Comparison of ENCODE assay signal across 8 cellular contexts in the genomic region with DNA sequence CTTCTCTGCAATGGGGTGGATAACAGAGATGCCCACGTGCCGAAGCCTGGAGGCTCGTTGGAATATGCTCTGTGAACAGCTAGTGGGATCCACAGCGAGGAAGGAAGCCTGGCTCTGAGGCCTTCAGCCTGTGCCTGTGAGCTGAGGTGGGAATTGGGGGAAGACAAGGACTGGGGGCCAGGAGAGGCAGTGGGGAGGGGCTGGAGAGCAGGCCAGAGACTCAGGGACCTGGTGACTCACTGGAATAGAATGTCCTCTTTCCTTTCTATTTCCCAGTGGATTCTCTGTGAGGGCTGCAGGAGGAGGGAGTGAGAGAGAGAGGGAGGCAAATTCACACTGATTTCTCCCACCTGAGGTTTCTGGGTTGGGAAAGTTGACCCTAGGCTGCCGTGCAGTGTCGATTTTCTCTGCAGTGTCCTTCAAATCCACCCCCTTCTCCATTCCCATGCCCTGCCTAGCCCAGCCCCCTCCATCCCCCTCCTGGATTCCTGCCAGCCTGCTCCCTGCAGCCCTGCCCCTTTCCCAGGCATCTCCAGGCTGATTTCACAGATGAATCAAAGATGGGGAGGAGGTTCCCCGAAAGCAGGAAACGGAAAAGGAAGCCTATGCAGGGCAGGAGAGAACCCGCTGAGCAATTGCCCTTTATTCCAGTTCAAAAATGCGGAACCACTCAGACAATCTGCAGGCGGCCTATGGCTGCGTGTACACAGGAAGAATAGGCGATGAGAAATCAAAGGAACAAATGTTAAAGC. TPM values are rescaled to one million over a fixed set of nuclear protein-coding genes. Genes with fewer than 3 reads are reported as not detected.
DNase-seq lines count a peak whose midpoint lies in the region; ATAC-seq and TF ChIP-seq lines count a peak whose summit lies in the region.

No MANE protein-coding gene starts in this region.

- H3K4me3 Mint-ChIP-seq in activated T-helper 17 cell treated with anti-CD3 and anti-CD28 coated beads, Interleukin-2, amount 50 U/mL, for 72 hours, result peak overlapping the region; percentile 21

- TF ChIP-seq POLR2A in heart left ventricle (IDR thresholded peaks at IDR 0.05), result peak in 1 of 2 donors; percentile 51

- H3K36me3 Mint-ChIP-seq in activated T-helper 17 cell treated with anti-CD3 and anti-CD28 coated beads, Interleukin-2, amount 50 U/mL, for 72 hours (ENCODE audit: low read depth), result no peaks in the 10 kb centered on the region

- peak overlapping the region; percentile 61 for H3K27ac Mint-ChIP-seq in activated T-helper 17 cell treated with anti-CD3 and anti-CD28 coated beads, Interleukin-2, amount 50 U/mL, for 72 hours

- H3K4me3 ChIP-seq in MG63, result peak overlapping the region; percentile 56
- peak overlapping the region in 9 of 12 donors; percentile 18 to 59 (median 53) for H3K4me3 ChIP-seq in heart left ventricle

- peaks cover 32% of the 10 kb centered on the region for H3K4me1 Mint-ChIP-seq in activated T-helper 17 cell treated with anti-CD3 and anti-CD28 coated beads, Interleukin-2, amount 50 U/mL, for 72 hours

- 27 to 43% (median 36%) methylated on average over 13 of the region's 13 CpGs for WGBS in heart left ventricle, 4 donors

- peak; percentile 16 for ATAC-seq in activated T-helper 17 cell treated with anti-CD3 and anti-CD28 coated beads, Interleukin-2, amount 50 U/mL, for 72 hours (replicated peaks)
- peak; percentile 62 to 70 (median 66) for ATAC-seq in heart left ventricle
- ATAC-seq in HG03354 (IDR thresholded peaks at IDR 0.05; ENCODE audit: poor library complexity, severe bottlenecking, unreplicated experiment), result no peak
- no peak for ATAC-seq in GM18867 (IDR thresholded peaks at IDR 0.05; ENCODE audit: unreplicated experiment)
- no peak for ATAC-seq in GM21526 (IDR thresholded peaks at IDR 0.05; ENCODE audit: low FRiP score, unreplicated experiment)

- H3K27me3 ChIP-seq in MG63 (no peaks in the 10 kb centered on the region), heart left ventricle (no peaks in the 10 kb centered on the region)

- peak; percentile 76 for DNase-seq in DMS 273 (lab: John Stamatoyannopoulos, UW; ENCODE audit: unreplicated experiment)
- DNase-seq in MG63, result peak; percentile 98
- DNase-seq in heart left ventricle, result peak; percentile 76 to 85 (median 82)
- DNase-seq in pulmonary artery endothelial cell (ENCODE audit: low read depth, low spot score), result peak; percentile 78

- intact Hi-C loops in heart left ventricle (cut with DNase I), result loop anchor here in 2 of 10 donors (5.0 kb wide), 2 partner anchors 39 to 114 kb away; no protein-coding TSS in a partner anchor

- H3K9me3 ChIP-seq in MG63 (no peaks in the 10 kb centered on the region), heart left ventricle (no peaks in the 10 kb centered on the region)

- peaks cover 21 to 100% (median 85%) of the 10 kb centered on the region in 12 donors for H3K4me1 ChIP-seq in heart left ventricle

- no peaks in the 10 kb centered on the region for H3K27me3 Mint-ChIP-seq in activated T-helper 17 cell treated with anti-CD3 and anti-CD28 coated beads, Interleukin-2, amount 50 U/mL, for 72 hours

- peak in 1 of 12 donors; percentile 8 for TF ChIP-seq CTCF in heart left ventricle (IDR thresholded peaks at IDR 0.05)

- H3K27ac ChIP-seq in heart left ventricle, result peak overlapping the region; percentile 87 to 98 (median 95)

- no peaks in the 10 kb centered on the region for H3K9me3 Mint-ChIP-seq in activated T-helper 17 cell treated with anti-CD3 and anti-CD28 coated beads, Interleukin-2, amount 50 U/mL, for 72 hours

- H3K36me3 ChIP-seq in MG63, result peaks cover 55% of the 10 kb centered on the region
- no peaks in the 10 kb centered on the region for H3K36me3 ChIP-seq in heart left ventricle

RNA-seq across cellular contexts. Expression of a gene that starts 1.4 kb away (rescaled TPM):
- 12.2 and 25.0 TPM in 2 replicates for total RNA-seq in MG63 (2014; rRNA removed; shearing (Covaris generic); ENCODE audit: low replicate concordance)
- not detected for total RNA-seq in activated T-helper 17 cell treated with anti-CD3 and anti-CD28 coated beads, Interleukin-2, amount 50 U/mL, for 72 hours
- total RNA-seq in heart left ventricle (10 to 100 TPM in 2 of 9 donors, 1 to 10 TPM in 7; 4.1 to 10.3 (median 6.8) TPM), pulmonary artery endothelial cell (7.5 and 11.7 TPM in 2 replicates)
- 10 to 100 TPM in 1 of 2 donors, 1 to 10 TPM in 1; 7.4 to 11.3 TPM for polyA plus RNA-seq in heart left ventricle

RNA-seq across cellular contexts. Expression of a gene that starts 1.9 kb away (rescaled TPM):
- total RNA-seq in MG63 (2014; rRNA removed; shearing (Covaris generic); ENCODE audit: low replicate concordance), result 95.0 and 617 TPM in 2 replicates
- not detected for total RNA-seq in activated T-helper 17 cell treated with anti-CD3 and anti-CD28 coated beads, Interleukin-2, amount 50 U/mL, for 72 hours
- 1 to 10 TPM in 8 of 9 donors, under 1 TPM in 1; 0.97 to 9.5 (median 4.4) TPM for total RNA-seq in heart left ventricle
- 1 to 10 TPM; 3.7 to 6.3 TPM for polyA plus RNA-seq in heart left ventricle
- 2.4 and 5.6 TPM in 2 replicates for total RNA-seq in pulmonary artery endothelial cell

RNA-seq across cellular contexts. Expression of a gene that starts 37.7 kb away (rescaled TPM):
- total RNA-seq in MG63 (2014; rRNA removed; shearing (Covaris generic); ENCODE audit: low replicate concordance), result not detected in 2 replicates
- not detected for total RNA-seq in activated T-helper 17 cell treated with anti-CD3 and anti-CD28 coated beads, Interleukin-2, amount 50 U/mL, for 72 hours
- total RNA-seq in heart left ventricle (not detected), pulmonary artery endothelial cell (not detected in 2 replicates)
- polyA plus RNA-seq in heart left ventricle, result not detected

RNA-seq across cellular contexts. Expression of a gene that starts 50.0 kb away (rescaled TPM):
- not detected in 2 replicates for total RNA-seq in MG63 (2014; rRNA removed; shearing (Covaris generic); ENCODE audit: low replicate concordance)
- total RNA-seq in activated T-helper 17 cell treated with anti-CD3 and anti-CD28 coated beads, Interleukin-2, amount 50 U/mL, for 72 hours, result not detected
- total RNA-seq in heart left ventricle (not detected), pulmonary artery endothelial cell (not detected in 2 replicates)
- not detected for polyA plus RNA-seq in heart left ventricle

Comparison
In these comparisons a context has a peak if more than half of its experiments do, and no peak if none do; other contexts are left out.
1. ATAC-seq: peak in activated T-helper 17 cell treated with anti-CD3 and anti-CD28 coated beads, Interleukin-2, amount 50 U/mL, for 72 hours (single experiment) and heart left ventricle (4 of 4); none in HG03354 (single experiment), GM18867 (single experiment) and GM21526 (single experiment).
2. Peak in every context shown above with its lines, with median percentiles within 50 percentile points of each other: DNase-seq.